In the genomic region with DNA sequence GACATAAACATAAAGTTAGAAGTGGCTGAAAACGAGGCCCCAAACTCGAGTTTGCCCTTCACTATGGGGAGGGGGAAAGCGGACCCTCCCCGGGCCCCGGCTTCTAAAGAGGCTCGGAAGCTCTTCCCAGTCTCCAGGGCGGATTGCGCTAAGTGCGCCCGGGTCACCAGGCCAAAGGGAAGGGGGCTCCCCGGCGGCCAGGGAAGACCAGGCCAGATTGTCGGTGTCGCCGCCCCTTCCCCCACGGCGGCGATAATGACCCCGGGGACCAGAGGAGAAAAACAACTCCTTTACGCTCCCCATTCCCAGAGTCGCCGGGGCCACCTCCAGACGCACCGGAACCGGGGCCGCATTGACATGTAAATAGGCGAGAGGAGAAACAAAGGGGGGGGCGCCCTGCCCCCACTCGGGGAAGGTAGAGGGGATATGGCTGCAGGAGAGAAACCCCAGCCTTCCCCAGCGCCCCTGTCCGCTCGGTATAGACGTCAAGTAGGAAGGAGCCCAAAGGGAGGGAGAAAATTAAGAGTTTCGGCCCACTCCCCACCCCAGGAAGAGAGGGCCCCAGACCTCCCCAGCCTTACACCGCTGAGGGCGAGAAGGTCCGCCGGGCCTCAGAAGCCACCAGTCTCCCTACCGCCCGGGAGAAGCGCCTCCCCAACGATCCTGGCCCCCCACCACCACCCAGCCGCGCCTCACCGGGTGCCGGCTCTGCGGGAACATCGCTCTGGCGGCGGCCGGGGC, we compare ENCODE assay signal across 8 cellular contexts. TPM values are rescaled to one million over a fixed set of nuclear protein-coding genes. Genes with fewer than 3 reads are reported as not detected.
DNase-seq lines count a peak whose midpoint lies in the region; ATAC-seq, FAIRE-seq and TF ChIP-seq lines count a peak whose summit lies in the region.

No MANE protein-coding gene starts in this region.

- DNase-seq in DND-41 = no peak
- DNase-seq in M059J (ENCODE audit: low read depth) = peak; percentile 53
- peak; percentile 24 for DNase-seq in cerebellum (ENCODE audit: low spot score)
- peak; percentile 40 for DNase-seq in HepG2 (ENCODE audit: low spot score)
- peak; percentile 66 for DNase-seq in testis
- no peak for DNase-seq in kidney glomerular epithelial cell (lab: John Stamatoyannopoulos, UW)

- peaks cover 69% of the 10 kb centered on the region for H3K4me1 ChIP-seq in DND-41 (ENCODE audit: insufficient read depth, low read length)
- peaks cover 45% of the 10 kb centered on the region for H3K4me1 ChIP-seq in HepG2 (ENCODE audit: insufficient read depth, low read length)
- H3K4me1 ChIP-seq in testis = peaks cover 7% of the 10 kb centered on the region

- H3K4me3 ChIP-seq in DND-41 (ENCODE audit: low read depth in 1 of 2, low read length in 2 of 2) (peak overlapping the region; percentile 14 to 72; a peak in 3 of 4 replicates), HepG2 (replicated peaks in 1 of 3; ENCODE audit: insufficient read depth in 1 of 3, low read depth in 2 of 3, low read length in 3 of 3) (peak overlapping the region; percentile 87 to 93 (median 92)), testis (peak overlapping the region; percentile 77 to 87)

- H3K9ac ChIP-seq in DND-41 (ENCODE audit: low read depth, low read length) = peak overlapping the region; percentile 67
- H3K9ac ChIP-seq in HepG2 (ENCODE audit: insufficient read depth, low read depth, low read length) = peak overlapping the region; percentile 89

- H3K9me3 ChIP-seq in DND-41 (ENCODE audit: insufficient read depth, low read length, severe bottlenecking) = no peaks in the 10 kb centered on the region
- no peaks in the 10 kb centered on the region for H3K9me3 ChIP-seq in HepG2 (ENCODE audit: low read length)
- H3K9me3 ChIP-seq in testis = no peaks in the 10 kb centered on the region

- in situ Hi-C loops in HepG2 (cut with HindIII; ENCODE audit: extremely low pct_ligation_motif_present, low pct_unique_long_range_greater_than_20kb) = loop anchor here (10.0 kb wide), 1 partner anchor 163 kb away; no protein-coding TSS in a partner anchor

- ATAC-seq in DND-41 (ENCODE audit: insufficient read depth, low read depth) (no peak), HepG2 (peak; percentile 1), HG02763 (IDR thresholded peaks at IDR 0.05; ENCODE audit: unreplicated experiment) (no peak), HG03469 (IDR thresholded peaks at IDR 0.05; ENCODE audit: unreplicated experiment) (no peak)

- peak overlapping the region; percentile 82 for H3K4me2 ChIP-seq in DND-41 (ENCODE audit: insufficient read depth, low read length)
- peak overlapping the region; percentile 80 for H3K4me2 ChIP-seq in HepG2 (ENCODE audit: low read depth, low read length)

- TF ChIP-seq POLR2A in HepG2 (IDR thresholded peaks at IDR 0.05; ENCODE audit: insufficient read depth in 1 of 2, low read depth in 2 of 2, low read length in 2 of 2) (no peak; a peak in 2 of 4 replicates), testis (IDR thresholded peaks at IDR 0.05) (no peak)

- TF ChIP-seq RAD21 in HepG2 (CRISPR knock-in tag; IDR thresholded peaks at IDR 0.05) = no peak

- H3K36me3 ChIP-seq in DND-41 (ENCODE audit: insufficient read depth, low read length) = 0 out of 2 replicates have a peak, but pooled peaks cover 4% of the 10 kb centered on the region
- H3K36me3 ChIP-seq in HepG2 (replicated peaks in 1 of 2; ENCODE audit: control insufficient read depth in 1 of 2, insufficient read depth in 2 of 2, low read length in 2 of 2) = peaks cover 0 to 24% of the 10 kb centered on the region in 2 experiments; a peak in 3 of 5 replicates
- no peaks in the 10 kb centered on the region for H3K36me3 ChIP-seq in testis (ENCODE audit: low read depth, missing control alignments)

- CTCF ChIA-PET in HepG2 (lab: Yijun Ruan, JAX; ENCODE audit: low intra/inter-chr PET ratio, low total read pairs) = interaction anchor here (1.1 to 1.2 kb wide), 3 partner anchors 59 to 165 kb away, joined by 3 to 4 read pairs (median 4); no protein-coding TSS in a partner anchor

- BruUV-seq in HepG2 (replicated peaks; lab: Mats Ljungman, UMichigan) = TSS peak; percentile 89

- H3K79me2 ChIP-seq in DND-41 (ENCODE audit: insufficient read depth, low read length) = peaks cover 17% of the 10 kb centered on the region
- H3K79me2 ChIP-seq in HepG2 (ENCODE audit: insufficient read depth, low read length) = peaks cover 61% of the 10 kb centered on the region

- POLR2A ChIA-PET in HepG2 (lab: Yijun Ruan, JAX) = interaction anchor here (1.8 to 3.0 kb wide), 6 partner anchors 29 to 165 kb away, joined by 5 to 37 read pairs (median 10); no protein-coding TSS in a partner anchor

- 0 out of 4 replicates have a peak, but pooled peaks of 1 of the 2 experiments have one; percentile 22 for TF ChIP-seq EP300 in HepG2 (IDR thresholded peaks at IDR 0.05; ENCODE audit: low read depth in 2 of 2, low read length in 2 of 2)
- TF ChIP-seq EP300 in HepG2 (CRISPR knock-in tag; IDR thresholded peaks at IDR 0.05; ENCODE audit: borderline replicate concordance) = no peak

- no peak overlapping the region; the same call in 1 of the 2 replicates for H2AFZ ChIP-seq in DND-41 (ENCODE audit: low read depth, low read length)
- no peak overlapping the region for H2AFZ ChIP-seq in HepG2 (ENCODE audit: low read length)

- WGBS in HepG2 (ENCODE audit: low lambda C conversion rate) = 1% methylated on average over 14 of the region's 51 CpGs
- WGBS in testis, 2 donors = 1% methylated on average over 32 to 51 of the region's 51 CpGs

- no peak overlapping the region for H3K27ac ChIP-seq in DND-41 (ENCODE audit: low read length)
- peak overlapping the region; percentile 91 for H3K27ac ChIP-seq in HepG2 (ENCODE audit: extremely low read length, insufficient read depth, low read length)
- H3K27ac ChIP-seq in testis = peak overlapping the region; percentile 85 to 91

- intact Hi-C loops in HepG2 (cut with micrococcal nuclease; ENCODE audit: unreplicated experiment) = loop anchor here (1.0 to 5.0 kb wide), 8 partner anchors 53 to 1273 kb away; no protein-coding TSS in a partner anchor
- intact Hi-C loops in testis (cut with DNase I; ENCODE audit: low total_unique reads) = no loop called here

- H4K20me1 ChIP-seq in DND-41 (ENCODE audit: insufficient read depth, low read length) (peaks cover 22% of the 10 kb centered on the region; the same call in 1 of the 2 replicates), HepG2 (ENCODE audit: insufficient read depth, low read length) (peaks cover 39% of the 10 kb centered on the region)

- H3K27me3 ChIP-seq in DND-41 (ENCODE audit: insufficient read depth, low read length, poor library complexity) = no peaks in the 10 kb centered on the region
- H3K27me3 ChIP-seq in HepG2 (ENCODE audit: control insufficient read depth in 1 of 2, insufficient read depth in 2 of 2, low read length in 2 of 2) = peaks cover 0 to 5% of the 10 kb centered on the region in 2 experiments; a peak in 1 of 5 replicates
- H3K27me3 ChIP-seq in testis = no peaks in the 10 kb centered on the region

- no peak for FAIRE-seq in HepG2 (lab: Jason Lieb, UNC)

- TF ChIP-seq CTCF in DND-41 (IDR thresholded peaks at IDR 0.05; ENCODE audit: borderline replicate concordance, extremely low read depth, low read length, poor library complexity, severe bottlenecking) (no peak), HepG2 (CRISPR knock-in tag; IDR thresholded peaks at IDR 0.05) (no peak), testis (IDR thresholded peaks at IDR 0.05) (no peak)

RNA-seq across cellular contexts. Expression of gene TLE1, which starts 1.7 kb away (rescaled TPM):
- total RNA-seq in M059J (2014; rRNA removed; shearing (Covaris generic)) = 21.9 and 31.7 TPM in 2 replicates
- 65.5 TPM for total RNA-seq in cerebellum
- total RNA-seq in HepG2 (2016; rRNA removed; fragmentation: Illumina TruSeq; extraction: Trizol) = 30.7 and 35.9 TPM in 2 replicates
- 10.5 and 15.5 TPM in 2 replicates for total RNA-seq in HepG2 (2016; cell fraction: cytosol; rRNA removed; fragmentation: Illumina TruSeq; extraction: Trizol; ENCODE audit: low read depth)
- total RNA-seq in HepG2 (2016; cell fraction: insoluble cytoplasmic fraction; rRNA removed; fragmentation: Illumina TruSeq; extraction: Trizol) = 28.4 and 35.8 TPM in 2 replicates
- 21.3 and 25.1 TPM in 2 replicates for total RNA-seq in HepG2 (2016; cell fraction: membrane; rRNA removed; fragmentation: Illumina TruSeq; extraction: Trizol)
- total RNA-seq in HepG2 (2016; cell fraction: nucleus; rRNA removed; fragmentation: Illumina TruSeq; extraction: Trizol) = 32.7 and 35.7 TPM in 2 replicates
- 109 and 121 TPM in 2 replicates for polyA plus RNA-seq in HepG2 (2011; rRNA removed)
- 81.0 and 82.2 TPM in 2 replicates for polyA plus RNA-seq in HepG2 (2011; cell fraction: cytosol; rRNA removed)
- 88.7 and 102 TPM in 2 replicates for polyA plus RNA-seq in HepG2 (2011; cell fraction: nucleus; rRNA removed)
- 76.2 and 83.2 TPM in 2 replicates for polyA plus RNA-seq in HepG2 (2012)
- polyA plus RNA-seq in HepG2 (2016; cell fraction: cytosol; fragmentation: Illumina TruSeq; extraction: Trizol; ENCODE audit: low read depth) = 5.7 and 6.0 TPM in 2 replicates
- 37.9 and 46.7 TPM in 2 replicates for polyA plus RNA-seq in HepG2 (2016; cell fraction: insoluble cytoplasmic fraction; fragmentation: Illumina TruSeq; extraction: Trizol; ENCODE audit: low read depth)
- 16.5 and 18.0 TPM in 2 replicates for polyA plus RNA-seq in HepG2 (2016; cell fraction: membrane; fragmentation: Illumina TruSeq; extraction: Trizol; ENCODE audit: low read depth)
- 51.4 and 59.9 TPM in 2 replicates for polyA plus RNA-seq in HepG2 (2016; cell fraction: nucleus; fragmentation: Illumina TruSeq; extraction: Trizol; ENCODE audit: insufficient read depth, low read depth)
- polyA minus RNA-seq in HepG2 (2011; rRNA and poly(A)+ RNA removed; ENCODE audit: low replicate concordance) = 0.94 and 127 TPM in 2 replicates
- polyA minus RNA-seq in HepG2 (2011; cell fraction: cytosol; rRNA and poly(A)+ RNA removed) = 63.4 and 65.8 TPM in 2 replicates
- polyA minus RNA-seq in HepG2 (2011; cell fraction: nucleus; rRNA and poly(A)+ RNA removed) = 111 and 120 TPM in 2 replicates
- total RNA-seq in testis = 10 to 100 TPM; 81.0 to 95.8 TPM
- 53.3 TPM for polyA plus RNA-seq in testis (ENCODE audit: insufficient read depth, low read depth, low replicate concordance)

Comparison
In these comparisons a context has a peak if more than half of its experiments do, and no peak if none do; other contexts are left out.
1. DNase-seq: peak in M059J (single experiment), cerebellum (single experiment), HepG2 (single experiment) and testis (single experiment); none in DND-41 (single experiment) and kidney glomerular epithelial cell (single experiment).
2. Peak in every context shown above with its lines, with median percentiles within 50 percentile points of each other: H3K4me3 ChIP-seq.